19 cellular contexts compared by ENCODE assay signal in the genomic region with DNA sequence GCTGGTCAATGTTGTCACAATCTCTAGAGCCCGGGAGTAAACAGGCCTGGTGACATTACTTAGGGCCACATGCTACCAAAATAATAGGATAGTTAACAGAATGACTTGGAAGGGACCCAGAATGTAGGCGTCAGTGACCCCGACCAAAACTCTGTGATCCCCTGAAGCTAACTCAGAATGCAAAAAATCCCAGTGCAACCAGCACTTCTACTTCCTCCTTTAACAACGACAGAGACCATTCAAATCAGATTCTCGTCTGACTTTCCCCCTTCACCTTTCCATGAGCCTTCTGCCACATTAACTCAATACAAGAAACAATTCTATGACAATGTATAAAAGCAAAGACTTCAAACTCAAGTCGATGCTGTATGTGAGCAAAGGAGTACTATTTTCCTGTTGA.
"Had no signal": no experiment of that assay in that cellular context is flagged by ENCODE, and none has a peak within 500 bp of the region (broad histone marks: within the 10 kb centered on the region; RNA-seq: fewer than 3 reads in every experiment).

No MANE protein-coding gene starts in this region.

- DNase-seq: activated CD4-positive, alpha-beta memory T cell treated with anti-CD3 and anti-CD28 coated beads for 36 hours; activated CD4-positive, alpha-beta T cell treated with anti-CD3 and anti-CD28 coated beads for 48 hours; activated naive CD4-positive, alpha-beta T cell treated with Interleukin-2 at 50 U/mL for 16 hours; activated naive CD8-positive, alpha-beta T cell treated with anti-CD3 and anti-CD28 coated beads for 36 hours; activated T-cell treated with anti-CD3 and anti-CD28 coated beads, Interleukin-2, amount 50 U/mL, for 48 hours; colonic mucosa; esophagus squamous epithelium; gastrocnemius medialis; kidney glomerular epithelial cell; left lung; naive thymus-derived CD8-positive, alpha-beta T cell; retina; stimulated activated CD4-positive, alpha-beta T cell treated with anti-CD3 and anti-CD28 coated beads, Interleukin-2, amount 100 ng/mL, for 48 hours; substantia nigra; thyroid gland had no signal

- H3K4me1 ChIP-seq: colonic mucosa, esophagus squamous epithelium, gastrocnemius medialis, left lung, neural progenitor cell, thyroid gland had no signal

- H3K4me1 Mint-ChIP-seq: mesothelial cell of epicardium had no signal

- H3K36me3 ChIP-seq: colonic mucosa, esophagus squamous epithelium, gastrocnemius medialis, left lung, neural progenitor cell, thyroid gland had no signal

- H3K27me3 ChIP-seq: colonic mucosa, esophagus squamous epithelium, gastrocnemius medialis, left lung, neural progenitor cell, thyroid gland had no signal

- H3K4me3 Mint-ChIP-seq: activated CD4-positive, alpha-beta memory T cell treated with anti-CD3 and anti-CD28 coated beads for 36 hours; activated naive CD8-positive, alpha-beta T cell treated with anti-CD3 and anti-CD28 coated beads for 36 hours; mesothelial cell of epicardium; naive thymus-derived CD8-positive, alpha-beta T cell; neural progenitor cell; stimulated activated naive CD8-positive, alpha-beta T cell treated with anti-CD3 and anti-CD28 coated beads, Interleukin-15, Interleukin-2, amounts not matched to agents 100 ng/mL and 50 ng/mL, for 24 hours had no signal

- ATAC-seq: gastrocnemius medialis; left lung; naive thymus-derived CD8-positive, alpha-beta T cell had no signal

- H3K9me3 Mint-ChIP-seq: activated CD4-positive, alpha-beta memory T cell treated with anti-CD3 and anti-CD28 coated beads for 36 hours; activated naive CD8-positive, alpha-beta T cell treated with anti-CD3 and anti-CD28 coated beads for 36 hours; mesothelial cell of epicardium; naive thymus-derived CD8-positive, alpha-beta T cell; neural progenitor cell; stimulated activated naive CD8-positive, alpha-beta T cell treated with anti-CD3 and anti-CD28 coated beads, Interleukin-15, Interleukin-2, amounts not matched to agents 100 ng/mL and 50 ng/mL, for 24 hours had no signal

- H2AFZ ChIP-seq: neural progenitor cell had no signal

- H3K9me3 ChIP-seq: colonic mucosa, esophagus squamous epithelium, gastrocnemius medialis, left lung, thyroid gland had no signal

- H3K27me3 Mint-ChIP-seq: activated CD4-positive, alpha-beta memory T cell treated with anti-CD3 and anti-CD28 coated beads for 36 hours; activated naive CD8-positive, alpha-beta T cell treated with anti-CD3 and anti-CD28 coated beads for 36 hours; naive thymus-derived CD8-positive, alpha-beta T cell; progenitor cell of endocrine pancreas; stimulated activated naive CD8-positive, alpha-beta T cell treated with anti-CD3 and anti-CD28 coated beads, Interleukin-15, Interleukin-2, amounts not matched to agents 100 ng/mL and 50 ng/mL, for 24 hours had no signal

- H3K4me3 ChIP-seq: colonic mucosa, esophagus squamous epithelium, gastrocnemius medialis, left lung, neural progenitor cell, thyroid gland had no signal

- H3K36me3 Mint-ChIP-seq: activated CD4-positive, alpha-beta memory T cell treated with anti-CD3 and anti-CD28 coated beads for 36 hours; activated naive CD8-positive, alpha-beta T cell treated with anti-CD3 and anti-CD28 coated beads for 36 hours; mesothelial cell of epicardium; naive thymus-derived CD8-positive, alpha-beta T cell; neural progenitor cell had no signal

- H3K4me2 ChIP-seq: neural progenitor cell had no signal

- H3K27ac Mint-ChIP-seq: activated CD4-positive, alpha-beta memory T cell treated with anti-CD3 and anti-CD28 coated beads for 36 hours; activated naive CD8-positive, alpha-beta T cell treated with anti-CD3 and anti-CD28 coated beads for 36 hours; mesothelial cell of epicardium; naive thymus-derived CD8-positive, alpha-beta T cell; neural progenitor cell; progenitor cell of endocrine pancreas; stimulated activated naive CD8-positive, alpha-beta T cell treated with anti-CD3 and anti-CD28 coated beads, Interleukin-15, Interleukin-2, amounts not matched to agents 100 ng/mL and 50 ng/mL, for 24 hours had no signal

- H3K27ac ChIP-seq: colonic mucosa, esophagus squamous epithelium, gastrocnemius medialis, left lung, neural progenitor cell, thyroid gland had no signal
